ENCODE assay signal across 1 cellular context in the genomic region with DNA sequence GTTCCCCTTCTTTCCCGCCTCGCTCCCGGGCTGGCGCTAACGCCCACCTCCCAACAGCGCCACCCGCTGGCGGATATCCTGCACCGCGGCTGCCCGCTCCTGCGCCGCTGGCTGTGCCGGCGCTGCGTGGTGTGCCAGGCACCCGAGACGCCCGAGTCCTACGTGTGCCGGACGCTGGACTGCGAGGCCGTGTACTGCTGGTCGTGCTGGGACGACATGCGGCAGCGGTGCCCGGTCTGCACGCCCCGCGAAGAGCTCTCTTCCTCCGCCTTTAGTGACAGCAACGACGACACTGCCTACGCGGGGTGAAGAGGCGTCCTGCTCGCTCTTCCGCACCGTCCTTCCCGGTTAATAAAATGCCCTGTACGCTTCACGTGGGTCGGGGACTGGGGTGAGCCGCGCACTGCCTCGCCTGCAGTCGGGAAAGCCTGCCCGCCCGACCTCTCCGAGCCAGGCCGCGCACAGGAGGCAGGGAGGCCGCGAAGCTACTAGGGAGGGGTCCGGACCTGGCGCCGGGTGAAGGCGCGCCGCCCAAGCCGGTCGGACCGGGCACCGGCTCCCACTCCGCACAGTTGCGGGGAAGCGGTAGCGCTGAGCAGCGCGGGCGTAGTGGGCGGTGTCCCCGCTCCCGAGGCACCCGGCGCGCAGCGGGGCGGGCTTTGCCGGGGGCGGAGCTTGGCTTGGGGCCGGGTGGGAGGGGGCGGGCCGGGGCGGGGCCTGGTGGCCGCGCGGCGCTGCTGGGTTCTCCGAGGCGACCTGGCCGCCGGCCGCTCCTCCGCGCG.
TF ChIP-seq lines count a peak whose summit lies in the region.

A gene with protein sequence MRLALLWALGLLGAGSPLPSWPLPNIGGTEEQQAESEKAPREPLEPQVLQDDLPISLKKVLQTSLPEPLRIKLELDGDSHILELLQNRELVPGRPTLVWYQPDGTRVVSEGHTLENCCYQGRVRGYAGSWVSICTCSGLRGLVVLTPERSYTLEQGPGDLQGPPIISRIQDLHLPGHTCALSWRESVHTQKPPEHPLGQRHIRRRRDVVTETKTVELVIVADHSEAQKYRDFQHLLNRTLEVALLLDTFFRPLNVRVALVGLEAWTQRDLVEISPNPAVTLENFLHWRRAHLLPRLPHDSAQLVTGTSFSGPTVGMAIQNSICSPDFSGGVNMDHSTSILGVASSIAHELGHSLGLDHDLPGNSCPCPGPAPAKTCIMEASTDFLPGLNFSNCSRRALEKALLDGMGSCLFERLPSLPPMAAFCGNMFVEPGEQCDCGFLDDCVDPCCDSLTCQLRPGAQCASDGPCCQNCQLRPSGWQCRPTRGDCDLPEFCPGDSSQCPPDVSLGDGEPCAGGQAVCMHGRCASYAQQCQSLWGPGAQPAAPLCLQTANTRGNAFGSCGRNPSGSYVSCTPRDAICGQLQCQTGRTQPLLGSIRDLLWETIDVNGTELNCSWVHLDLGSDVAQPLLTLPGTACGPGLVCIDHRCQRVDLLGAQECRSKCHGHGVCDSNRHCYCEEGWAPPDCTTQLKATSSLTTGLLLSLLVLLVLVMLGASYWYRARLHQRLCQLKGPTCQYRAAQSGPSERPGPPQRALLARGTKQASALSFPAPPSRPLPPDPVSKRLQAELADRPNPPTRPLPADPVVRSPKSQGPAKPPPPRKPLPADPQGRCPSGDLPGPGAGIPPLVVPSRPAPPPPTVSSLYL (plus strand): TSS at position 757 of the 782 bp plus-strand sequence. CDS start 71 bp downstream, outside the sequence.

TF ChIP-seq in K562, 482 proteins besides CTCF, POLR2A, EP300 and RAD21 (continued from another document and continues in another):
- TF ChIP-seq MXI1 (IDR thresholded peaks at IDR 0.05; ENCODE audit: low read depth, low read length), result no peak
- TF ChIP-seq, protein P1, sequence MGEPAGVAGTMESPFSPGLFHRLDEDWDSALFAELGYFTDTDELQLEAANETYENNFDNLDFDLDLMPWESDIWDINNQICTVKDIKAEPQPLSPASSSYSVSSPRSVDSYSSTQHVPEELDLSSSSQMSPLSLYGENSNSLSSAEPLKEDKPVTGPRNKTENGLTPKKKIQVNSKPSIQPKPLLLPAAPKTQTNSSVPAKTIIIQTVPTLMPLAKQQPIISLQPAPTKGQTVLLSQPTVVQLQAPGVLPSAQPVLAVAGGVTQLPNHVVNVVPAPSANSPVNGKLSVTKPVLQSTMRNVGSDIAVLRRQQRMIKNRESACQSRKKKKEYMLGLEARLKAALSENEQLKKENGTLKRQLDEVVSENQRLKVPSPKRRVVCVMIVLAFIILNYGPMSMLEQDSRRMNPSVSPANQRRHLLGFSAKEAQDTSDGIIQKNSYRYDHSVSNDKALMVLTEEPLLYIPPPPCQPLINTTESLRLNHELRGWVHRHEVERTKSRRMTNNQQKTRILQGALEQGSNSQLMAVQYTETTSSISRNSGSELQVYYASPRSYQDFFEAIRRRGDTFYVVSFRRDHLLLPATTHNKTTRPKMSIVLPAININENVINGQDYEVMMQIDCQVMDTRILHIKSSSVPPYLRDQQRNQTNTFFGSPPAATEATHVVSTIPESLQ (CRISPR knock-in tag; IDR thresholded peaks at IDR 0.05), result peak; percentile 93
- TF ChIP-seq, protein P2, sequence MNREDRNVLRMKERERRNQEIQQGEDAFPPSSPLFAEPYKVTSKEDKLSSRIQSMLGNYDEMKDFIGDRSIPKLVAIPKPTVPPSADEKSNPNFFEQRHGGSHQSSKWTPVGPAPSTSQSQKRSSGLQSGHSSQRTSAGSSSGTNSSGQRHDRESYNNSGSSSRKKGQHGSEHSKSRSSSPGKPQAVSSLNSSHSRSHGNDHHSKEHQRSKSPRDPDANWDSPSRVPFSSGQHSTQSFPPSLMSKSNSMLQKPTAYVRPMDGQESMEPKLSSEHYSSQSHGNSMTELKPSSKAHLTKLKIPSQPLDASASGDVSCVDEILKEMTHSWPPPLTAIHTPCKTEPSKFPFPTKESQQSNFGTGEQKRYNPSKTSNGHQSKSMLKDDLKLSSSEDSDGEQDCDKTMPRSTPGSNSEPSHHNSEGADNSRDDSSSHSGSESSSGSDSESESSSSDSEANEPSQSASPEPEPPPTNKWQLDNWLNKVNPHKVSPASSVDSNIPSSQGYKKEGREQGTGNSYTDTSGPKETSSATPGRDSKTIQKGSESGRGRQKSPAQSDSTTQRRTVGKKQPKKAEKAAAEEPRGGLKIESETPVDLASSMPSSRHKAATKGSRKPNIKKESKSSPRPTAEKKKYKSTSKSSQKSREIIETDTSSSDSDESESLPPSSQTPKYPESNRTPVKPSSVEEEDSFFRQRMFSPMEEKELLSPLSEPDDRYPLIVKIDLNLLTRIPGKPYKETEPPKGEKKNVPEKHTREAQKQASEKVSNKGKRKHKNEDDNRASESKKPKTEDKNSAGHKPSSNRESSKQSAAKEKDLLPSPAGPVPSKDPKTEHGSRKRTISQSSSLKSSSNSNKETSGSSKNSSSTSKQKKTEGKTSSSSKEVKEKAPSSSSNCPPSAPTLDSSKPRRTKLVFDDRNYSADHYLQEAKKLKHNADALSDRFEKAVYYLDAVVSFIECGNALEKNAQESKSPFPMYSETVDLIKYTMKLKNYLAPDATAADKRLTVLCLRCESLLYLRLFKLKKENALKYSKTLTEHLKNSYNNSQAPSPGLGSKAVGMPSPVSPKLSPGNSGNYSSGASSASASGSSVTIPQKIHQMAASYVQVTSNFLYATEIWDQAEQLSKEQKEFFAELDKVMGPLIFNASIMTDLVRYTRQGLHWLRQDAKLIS (CRISPR knock-in tag; IDR thresholded peaks at IDR 0.05), result peak; percentile 68; the same call in 1 of the 2 replicates
- TF ChIP-seq, protein P3, sequence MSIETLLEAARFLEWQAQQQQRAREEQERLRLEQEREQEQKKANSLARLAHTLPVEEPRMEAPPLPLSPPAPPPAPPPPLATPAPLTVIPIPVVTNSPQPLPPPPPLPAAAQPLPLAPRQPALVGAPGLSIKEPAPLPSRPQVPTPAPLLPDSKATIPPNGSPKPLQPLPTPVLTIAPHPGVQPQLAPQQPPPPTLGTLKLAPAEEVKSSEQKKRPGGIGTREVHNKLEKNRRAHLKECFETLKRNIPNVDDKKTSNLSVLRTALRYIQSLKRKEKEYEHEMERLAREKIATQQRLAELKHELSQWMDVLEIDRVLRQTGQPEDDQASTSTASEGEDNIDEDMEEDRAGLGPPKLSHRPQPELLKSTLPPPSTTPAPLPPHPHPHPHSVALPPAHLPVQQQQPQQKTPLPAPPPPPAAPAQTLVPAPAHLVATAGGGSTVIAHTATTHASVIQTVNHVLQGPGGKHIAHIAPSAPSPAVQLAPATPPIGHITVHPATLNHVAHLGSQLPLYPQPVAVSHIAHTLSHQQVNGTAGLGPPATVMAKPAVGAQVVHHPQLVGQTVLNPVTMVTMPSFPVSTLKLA (conservative IDR thresholded peaks at IDR 0.05), result peak; percentile 62 to 82
- TF ChIP-seq FOXK1 (CRISPR knock-in tag; IDR thresholded peaks at IDR 0.05; ENCODE audit: borderline replicate concordance), result 0 out of 2 replicates have a peak, but pooled peaks have one; percentile 39
- TF ChIP-seq, protein P4, sequence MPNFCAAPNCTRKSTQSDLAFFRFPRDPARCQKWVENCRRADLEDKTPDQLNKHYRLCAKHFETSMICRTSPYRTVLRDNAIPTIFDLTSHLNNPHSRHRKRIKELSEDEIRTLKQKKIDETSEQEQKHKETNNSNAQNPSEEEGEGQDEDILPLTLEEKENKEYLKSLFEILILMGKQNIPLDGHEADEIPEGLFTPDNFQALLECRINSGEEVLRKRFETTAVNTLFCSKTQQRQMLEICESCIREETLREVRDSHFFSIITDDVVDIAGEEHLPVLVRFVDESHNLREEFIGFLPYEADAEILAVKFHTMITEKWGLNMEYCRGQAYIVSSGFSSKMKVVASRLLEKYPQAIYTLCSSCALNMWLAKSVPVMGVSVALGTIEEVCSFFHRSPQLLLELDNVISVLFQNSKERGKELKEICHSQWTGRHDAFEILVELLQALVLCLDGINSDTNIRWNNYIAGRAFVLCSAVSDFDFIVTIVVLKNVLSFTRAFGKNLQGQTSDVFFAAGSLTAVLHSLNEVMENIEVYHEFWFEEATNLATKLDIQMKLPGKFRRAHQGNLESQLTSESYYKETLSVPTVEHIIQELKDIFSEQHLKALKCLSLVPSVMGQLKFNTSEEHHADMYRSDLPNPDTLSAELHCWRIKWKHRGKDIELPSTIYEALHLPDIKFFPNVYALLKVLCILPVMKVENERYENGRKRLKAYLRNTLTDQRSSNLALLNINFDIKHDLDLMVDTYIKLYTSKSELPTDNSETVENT (CRISPR knock-in tag; IDR thresholded peaks at IDR 0.05), result peak; percentile 57; the same call in 1 of the 2 replicates
- no peak for TF ChIP-seq CC2D1A (IDR thresholded peaks at IDR 0.05)
- TF ChIP-seq NR1H2 (CRISPR knock-in tag; IDR thresholded peaks at IDR 0.05), result peak; percentile 85; the same call in 1 of the 2 replicates
- peak; percentile 22; the same call in 1 of the 2 replicates for TF ChIP-seq ESRRA (IDR thresholded peaks at IDR 0.05; ENCODE audit: borderline replicate concordance, low read depth)
- TF ChIP-seq, protein P5, sequence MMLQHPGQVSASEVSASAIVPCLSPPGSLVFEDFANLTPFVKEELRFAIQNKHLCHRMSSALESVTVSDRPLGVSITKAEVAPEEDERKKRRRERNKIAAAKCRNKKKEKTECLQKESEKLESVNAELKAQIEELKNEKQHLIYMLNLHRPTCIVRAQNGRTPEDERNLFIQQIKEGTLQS (IDR thresholded peaks at IDR 0.05), result no peak
- TF ChIP-seq, protein P5 (CRISPR knock-in tag; conservative IDR thresholded peaks at IDR 0.05), result no peak; the same call in 1 of the 2 replicates
- peak; percentile 67; the same call in 1 of the 2 replicates for TF ChIP-seq SUPT5H (IDR thresholded peaks at IDR 0.05)
- TF ChIP-seq, protein P6, sequence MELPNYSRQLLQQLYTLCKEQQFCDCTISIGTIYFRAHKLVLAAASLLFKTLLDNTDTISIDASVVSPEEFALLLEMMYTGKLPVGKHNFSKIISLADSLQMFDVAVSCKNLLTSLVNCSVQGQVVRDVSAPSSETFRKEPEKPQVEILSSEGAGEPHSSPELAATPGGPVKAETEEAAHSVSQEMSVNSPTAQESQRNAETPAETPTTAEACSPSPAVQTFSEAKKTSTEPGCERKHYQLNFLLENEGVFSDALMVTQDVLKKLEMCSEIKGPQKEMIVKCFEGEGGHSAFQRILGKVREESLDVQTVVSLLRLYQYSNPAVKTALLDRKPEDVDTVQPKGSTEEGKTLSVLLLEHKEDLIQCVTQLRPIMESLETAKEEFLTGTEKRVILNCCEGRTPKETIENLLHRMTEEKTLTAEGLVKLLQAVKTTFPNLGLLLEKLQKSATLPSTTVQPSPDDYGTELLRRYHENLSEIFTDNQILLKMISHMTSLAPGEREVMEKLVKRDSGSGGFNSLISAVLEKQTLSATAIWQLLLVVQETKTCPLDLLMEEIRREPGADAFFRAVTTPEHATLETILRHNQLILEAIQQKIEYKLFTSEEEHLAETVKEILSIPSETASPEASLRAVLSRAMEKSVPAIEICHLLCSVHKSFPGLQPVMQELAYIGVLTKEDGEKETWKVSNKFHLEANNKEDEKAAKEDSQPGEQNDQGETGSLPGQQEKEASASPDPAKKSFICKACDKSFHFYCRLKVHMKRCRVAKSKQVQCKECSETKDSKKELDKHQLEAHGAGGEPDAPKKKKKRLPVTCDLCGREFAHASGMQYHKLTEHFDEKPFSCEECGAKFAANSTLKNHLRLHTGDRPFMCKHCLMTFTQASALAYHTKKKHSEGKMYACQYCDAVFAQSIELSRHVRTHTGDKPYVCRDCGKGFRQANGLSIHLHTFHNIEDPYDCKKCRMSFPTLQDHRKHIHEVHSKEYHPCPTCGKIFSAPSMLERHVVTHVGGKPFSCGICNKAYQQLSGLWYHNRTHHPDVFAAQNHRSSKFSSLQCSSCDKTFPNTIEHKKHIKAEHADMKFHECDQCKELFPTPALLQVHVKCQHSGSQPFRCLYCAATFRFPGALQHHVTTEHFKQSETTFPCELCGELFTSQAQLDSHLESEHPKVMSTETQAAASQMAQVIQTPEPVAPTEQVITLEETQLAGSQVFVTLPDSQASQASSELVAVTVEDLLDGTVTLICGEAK (IDR thresholded peaks at IDR 0.05), result peak; percentile 73; the same call in 1 of the 2 replicates
- TF ChIP-seq, protein P6 (CRISPR knock-in tag; IDR thresholded peaks at IDR 0.05), result no peak
- TF ChIP-seq CREM (IDR thresholded peaks at IDR 0.05; ENCODE audit: low read depth), result peak; percentile 65
- no peak for TF ChIP-seq BDP1 (IDR thresholded peaks at IDR 0.05; ENCODE audit: insufficient read depth, insufficient read length)
- TF ChIP-seq CBX8 (IDR thresholded peaks at IDR 0.05; ENCODE audit: borderline replicate concordance, extremely low read depth, low read depth, low read length, poor library complexity, severe bottlenecking), result no peak
- TF ChIP-seq TGIF2 (CRISPR knock-in tag; IDR thresholded peaks at IDR 0.05), result no peak
- no peak for TF ChIP-seq ZNF146 (CRISPR knock-in tag; IDR thresholded peaks at IDR 0.05; ENCODE audit: unreplicated experiment)
- TF ChIP-seq SAFB (IDR thresholded peaks at IDR 0.05; ENCODE audit: borderline replicate concordance, low read depth, low read length), result peak; percentile 64; the same call in 1 of the 2 replicates
- no peak for TF ChIP-seq ZNF830 (CRISPR knock-in tag; IDR thresholded peaks at IDR 0.05)
- TF ChIP-seq ZNF696 (CRISPR knock-in tag; conservative IDR thresholded peaks at IDR 0.05), result no peak
